10 cellular contexts compared by ENCODE assay signal in the genomic region with DNA sequence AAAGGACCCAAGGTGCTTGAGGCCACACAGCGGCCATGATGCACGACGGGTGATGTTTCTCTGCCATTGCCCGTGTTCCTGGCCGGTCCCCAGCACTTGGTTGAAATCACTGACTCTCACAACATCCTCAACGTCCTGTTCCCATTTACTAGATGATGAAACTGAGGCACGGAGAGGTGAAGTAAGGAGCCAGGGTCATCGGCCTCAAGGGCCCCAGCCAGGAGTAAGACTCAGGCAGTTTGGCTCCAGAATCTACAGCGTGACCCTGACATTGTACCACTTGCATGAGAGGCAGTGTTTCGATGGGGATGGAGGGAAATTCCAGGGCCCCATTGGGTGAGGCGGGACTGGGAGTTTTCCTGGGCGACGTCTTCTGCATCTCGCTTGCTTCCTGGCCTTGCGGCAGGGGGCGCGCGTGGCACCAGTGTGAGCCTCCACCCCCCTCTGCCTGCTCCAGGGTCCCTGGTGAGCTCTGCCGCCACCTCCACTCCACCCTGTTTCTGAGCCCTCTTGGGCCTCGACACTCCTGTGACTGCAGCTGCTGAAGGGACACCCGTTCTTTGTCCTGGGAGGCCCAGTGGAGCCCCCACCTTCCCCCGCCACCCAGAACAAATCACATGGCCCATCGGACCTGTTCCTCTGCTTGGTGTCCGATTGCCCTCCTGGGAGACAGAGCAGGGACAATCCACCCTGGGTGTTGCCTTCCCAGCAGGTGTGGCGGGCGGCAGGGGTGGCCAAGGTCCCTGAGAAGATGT.
DNase-seq lines count a peak whose midpoint lies in the region; ATAC-seq and TF ChIP-seq lines count a peak whose summit lies in the region.
"Had no signal": no experiment of that assay in that cellular context is flagged by ENCODE, and none has a peak within 500 bp of the region (broad histone marks: within the 10 kb centered on the region; RNA-seq: fewer than 3 reads in every experiment).

No MANE protein-coding gene starts in this region.

- no peaks in the 10 kb centered on the region for H3K9me3 Mint-ChIP-seq in stimulated activated effector memory CD8-positive, alpha-beta T cell treated with anti-CD3 and anti-CD28 coated beads, Interleukin-12 subunit alpha, Interleukin-12 subunit beta, amount 100 ng/mL, for 72 hours

- H3K27ac Mint-ChIP-seq in stimulated activated effector memory CD8-positive, alpha-beta T cell treated with anti-CD3 and anti-CD28 coated beads, Interleukin-12 subunit alpha, Interleukin-12 subunit beta, amount 100 ng/mL, for 72 hours: no peak overlapping the region

- TF ChIP-seq CTCF in epithelial cell of proximal tubule (conservative IDR thresholded peaks at IDR 0.05; ENCODE audit: low read depth, low read length): peak; percentile 24

- no peak overlapping the region for H3K4me3 ChIP-seq in epithelial cell of proximal tubule (ENCODE audit: low read depth, low read length)
- H3K4me3 ChIP-seq: lung had no signal

- H3K4me1 Mint-ChIP-seq in stimulated activated effector memory CD8-positive, alpha-beta T cell treated with anti-CD3 and anti-CD28 coated beads, Interleukin-12 subunit alpha, Interleukin-12 subunit beta, amount 100 ng/mL, for 72 hours: no peaks in the 10 kb centered on the region

- no peak overlapping the region for H3K4me3 Mint-ChIP-seq in stimulated activated effector memory CD8-positive, alpha-beta T cell treated with anti-CD3 and anti-CD28 coated beads, Interleukin-12 subunit alpha, Interleukin-12 subunit beta, amount 100 ng/mL, for 72 hours

- ATAC-seq in stimulated activated effector memory CD8-positive, alpha-beta T cell treated with anti-CD3 and anti-CD28 coated beads, Interleukin-12 subunit alpha, Interleukin-12 subunit beta, amount 100 ng/mL, for 72 hours: peak; percentile 17
- ATAC-seq in HG02571 (IDR thresholded peaks at IDR 0.05; ENCODE audit: unreplicated experiment): no peak

- DNase-seq in activated CD8-positive, alpha-beta memory T cell treated with anti-CD3 and anti-CD28 coated beads, Interleukin-2, amount 50 U/mL, for 4 hours: peak; percentile 34
- DNase-seq in activated CD8-positive, alpha-beta memory T cell treated with anti-CD3 and anti-CD28 coated beads, Interleukin-2, amount 50 U/mL, for 48 hours: no peak
- peak; percentile 85 for DNase-seq in NCI-H2107 treated with DMSO at 0.1 percent for 48 hours (lab: John Stamatoyannopoulos, UW; ENCODE audit: unreplicated experiment)
- no peak for DNase-seq in epithelial cell of proximal tubule (ENCODE audit: low read depth)
- DNase-seq in stimulated activated effector memory CD8-positive, alpha-beta T cell treated with anti-CD3 and anti-CD28 coated beads, Interleukin-12 subunit alpha, Interleukin-12 subunit beta, amount 100 ng/mL, for 72 hours (ENCODE audit: low spot score in 2 of 2): no peak
- no peak for DNase-seq in NCI-H2227 (lab: John Stamatoyannopoulos, UW; ENCODE audit: unreplicated experiment)
- no peak for DNase-seq in cerebellum (ENCODE audit: low spot score)
- DNase-seq: T-helper 1 cell had no signal

- H3K36me3 Mint-ChIP-seq in stimulated activated effector memory CD8-positive, alpha-beta T cell treated with anti-CD3 and anti-CD28 coated beads, Interleukin-12 subunit alpha, Interleukin-12 subunit beta, amount 100 ng/mL, for 72 hours: no peaks in the 10 kb centered on the region

Comparison
In these comparisons a context has a peak if more than half of its experiments do, and no peak if none do; other contexts are left out.
1. DNase-seq: peak in activated CD8-positive, alpha-beta memory T cell treated with anti-CD3 and anti-CD28 coated beads, Interleukin-2, amount 50 U/mL, for 4 hours (single experiment) and NCI-H2107 treated with DMSO at 0.1 percent for 48 hours (single experiment); none in activated CD8-positive, alpha-beta memory T cell treated with anti-CD3 and anti-CD28 coated beads, Interleukin-2, amount 50 U/mL, for 48 hours (single experiment), epithelial cell of proximal tubule (single experiment), stimulated activated effector memory CD8-positive, alpha-beta T cell treated with anti-CD3 and anti-CD28 coated beads, Interleukin-12 subunit alpha, Interleukin-12 subunit beta, amount 100 ng/mL, for 72 hours (0 of 2), NCI-H2227 (single experiment) and cerebellum (single experiment).